14 cellular contexts compared by ENCODE assay signal in the genomic region with DNA sequence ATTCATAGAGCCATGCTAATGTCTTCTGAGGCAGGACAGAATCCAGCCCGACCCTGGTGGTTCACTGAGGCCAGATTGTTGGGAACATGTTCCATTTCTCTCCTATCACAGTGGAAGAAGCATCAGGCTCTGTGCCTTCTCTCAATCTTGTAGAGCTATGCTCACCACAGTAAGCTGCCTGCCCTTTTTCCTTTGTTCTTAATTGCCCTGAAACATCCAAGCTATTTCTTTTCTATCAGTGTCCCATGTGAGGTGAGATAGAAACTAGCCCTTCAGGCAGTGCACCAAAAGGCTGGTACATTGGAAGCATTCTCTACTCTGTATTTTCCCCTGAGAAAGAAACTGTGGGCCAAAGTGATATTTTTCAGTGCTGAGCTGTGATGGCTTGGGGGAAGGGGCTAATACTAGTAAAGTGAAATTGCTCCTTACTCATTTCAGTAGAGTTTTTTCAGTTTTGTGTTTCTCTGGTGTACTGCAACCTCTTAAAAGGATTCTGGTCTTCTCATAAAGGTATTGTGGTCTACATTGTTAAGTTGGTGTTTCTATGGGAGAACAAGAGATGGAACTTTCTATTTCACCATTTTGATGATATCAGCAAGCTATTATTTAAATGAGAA.
DNase-seq lines count a peak whose midpoint lies in the region; ATAC-seq, FAIRE-seq and TF ChIP-seq lines count a peak whose summit lies in the region.
"Had no signal": no experiment of that assay in that cellular context is flagged by ENCODE, and none has a peak within 500 bp of the region (broad histone marks: within the 10 kb centered on the region; RNA-seq: fewer than 3 reads in every experiment).

No MANE protein-coding gene starts in this region.

- H3K9me3 ChIP-seq in smooth muscle cell (replicated peaks; ENCODE audit: low read depth) = no peaks in the 10 kb centered on the region
- no peaks in the 10 kb centered on the region for H3K9me3 ChIP-seq in gastrocnemius medialis
- H3K9me3 ChIP-seq: left lung, pancreas, upper lobe of right lung had no signal

- in situ Hi-C loops in gastrocnemius medialis (cut with MboI; ENCODE audit: low sequenced_read_pairs in 4 of 4) = no loop called here

- no peak overlapping the region for H2AFZ ChIP-seq in smooth muscle cell (ENCODE audit: low read depth)

- 68% methylated on average over 1 of the region's 1 CpG for WGBS in smooth muscle cell (ENCODE audit: low lambda C conversion rate)

- no peaks in the 10 kb centered on the region for H3K36me3 Mint-ChIP-seq in activated T-cell treated with anti-CD3 and anti-CD28 coated beads, Interleukin-2, amount 50 U/mL, for 4 hours (ENCODE audit: insufficient read depth)
- H3K36me3 Mint-ChIP-seq in activated T-cell treated with anti-CD3 and anti-CD28 coated beads, Interleukin-2, amount 50 U/mL, for 24 hours (ENCODE audit: low read depth) = peaks cover 1% of the 10 kb centered on the region
- peaks cover 3 to 11% (median 4%) of the 10 kb centered on the region in 3 donors for H3K36me3 Mint-ChIP-seq in naive thymus-derived CD8-positive, alpha-beta T cell

- no peak overlapping the region for H3K4me2 ChIP-seq in smooth muscle cell

- H3K27ac Mint-ChIP-seq in activated T-cell treated with anti-CD3 and anti-CD28 coated beads, Interleukin-2, amount 50 U/mL, for 24 hours = no peak overlapping the region
- H3K27ac Mint-ChIP-seq in naive thymus-derived CD8-positive, alpha-beta T cell = no peak overlapping the region

- no peak overlapping the region for H3K9ac ChIP-seq in smooth muscle cell (ENCODE audit: low read depth)

- TF ChIP-seq CTCF in smooth muscle cell (IDR thresholded peaks at IDR 0.05; ENCODE audit: borderline replicate concordance, insufficient read depth, poor library complexity, severe bottlenecking) = no peak
- no peak for TF ChIP-seq CTCF in gastrocnemius medialis (IDR thresholded peaks at IDR 0.05 in 4 of 5, conservative IDR thresholded peaks at IDR 0.05 in 1 of 5)

- POLR2A ChIA-PET in naive thymus-derived CD8-positive, alpha-beta T cell (lab: Charles Lee) = no interaction called here

- no peaks in the 10 kb centered on the region for H3K9me3 Mint-ChIP-seq in activated T-cell treated with anti-CD3 and anti-CD28 coated beads, Interleukin-2, amount 50 U/mL, for 4 hours
- peaks cover 2% of the 10 kb centered on the region for H3K9me3 Mint-ChIP-seq in activated T-cell treated with anti-CD3 and anti-CD28 coated beads, Interleukin-2, amount 50 U/mL, for 24 hours
- H3K9me3 Mint-ChIP-seq in naive thymus-derived CD8-positive, alpha-beta T cell = peaks cover 0 to 11% (median 3%) of the 10 kb centered on the region in 9 donors

- H3K79me2 ChIP-seq in smooth muscle cell (ENCODE audit: low read depth) = no peaks in the 10 kb centered on the region

- no peak for TF ChIP-seq POLR2A in gastrocnemius medialis (IDR thresholded peaks at IDR 0.05)

- peak overlapping the region; percentile 11 for H3K27ac ChIP-seq in smooth muscle cell (ENCODE audit: low read depth)
- no peak overlapping the region for H3K27ac ChIP-seq in gastrocnemius medialis
- H3K27ac ChIP-seq: left lung, pancreas, upper lobe of right lung had no signal

- H3K27me3 ChIP-seq in smooth muscle cell (ENCODE audit: low read depth) (no peaks in the 10 kb centered on the region), gastrocnemius medialis (no peaks in the 10 kb centered on the region)
- H3K27me3 ChIP-seq: left lung, upper lobe of right lung had no signal

- H3K4me1 ChIP-seq in smooth muscle cell (ENCODE audit: low read depth) (no peaks in the 10 kb centered on the region), gastrocnemius medialis (no peaks in the 10 kb centered on the region)
- H3K4me1 ChIP-seq: left lung, pancreas, upper lobe of right lung had no signal

- no peaks in the 10 kb centered on the region for H3K4me1 Mint-ChIP-seq in activated T-cell treated with anti-CD3 and anti-CD28 coated beads, Interleukin-2, amount 50 U/mL, for 4 hours (ENCODE audit: low read depth)
- H3K4me1 Mint-ChIP-seq in activated T-cell treated with anti-CD3 and anti-CD28 coated beads, Interleukin-2, amount 50 U/mL, for 24 hours (ENCODE audit: low read depth) = peaks cover 10% of the 10 kb centered on the region
- H3K4me1 Mint-ChIP-seq in naive thymus-derived CD8-positive, alpha-beta T cell = peaks cover 0 to 4% (median 0%) of the 10 kb centered on the region in 4 donors

- H3K36me3 ChIP-seq in smooth muscle cell (ENCODE audit: low read depth) (no peaks in the 10 kb centered on the region), gastrocnemius medialis (no peaks in the 10 kb centered on the region)
- H3K36me3 ChIP-seq: left lung, pancreas, upper lobe of right lung had no signal

- no peaks in the 10 kb centered on the region for H3F3A ChIP-seq in smooth muscle cell (ENCODE audit: low read depth)

- no peak overlapping the region for H3K4me3 Mint-ChIP-seq in activated T-cell treated with anti-CD3 and anti-CD28 coated beads, Interleukin-2, amount 50 U/mL, for 4 hours
- H3K4me3 Mint-ChIP-seq in activated T-cell treated with anti-CD3 and anti-CD28 coated beads, Interleukin-2, amount 50 U/mL, for 24 hours = no peak overlapping the region
- no peak overlapping the region for H3K4me3 Mint-ChIP-seq in naive thymus-derived CD8-positive, alpha-beta T cell

- peak; percentile 48 to 56 for ATAC-seq in activated T-cell treated with anti-CD3 and anti-CD28 coated beads, Interleukin-2, amount 50 U/mL, for 4 hours
- ATAC-seq in GM21576 (IDR thresholded peaks at IDR 0.05; ENCODE audit: unreplicated experiment) = peak; percentile 89
- ATAC-seq in HG03103 (IDR thresholded peaks at IDR 0.05; ENCODE audit: low read depth, unreplicated experiment) = peak; percentile 94
- ATAC-seq in gastrocnemius medialis = no peak
- ATAC-seq in naive thymus-derived CD8-positive, alpha-beta T cell = no peak
- ATAC-seq: left lung, pancreas, PC-3, upper lobe of right lung had no signal

- FAIRE-seq in HTR-8/SVneo (lab: Jason Lieb, UNC) = no peak

- DNase-seq in activated T-cell treated with anti-CD3 and anti-CD28 coated beads, Interleukin-2, amount 50 U/mL, for 4 hours = no peak
- DNase-seq in activated T-cell treated with anti-CD3 and anti-CD28 coated beads, Interleukin-2, amount 50 U/mL, for 24 hours = no peak
- DNase-seq in smooth muscle cell (lab: John Stamatoyannopoulos, UW; ENCODE audit: unreplicated experiment) (no peak), gastrocnemius medialis (no peak), HTR-8/SVneo (ENCODE audit: insufficient read length, low spot score) (no peak)
- no peak for DNase-seq in naive thymus-derived CD8-positive, alpha-beta T cell
- DNase-seq: activated T-cell treated with anti-CD3 and anti-CD28 coated beads, Interleukin-2, amount 50 U/mL, for 48 hours; left lung; NCI-H1417; pancreas; PC-3; upper lobe of right lung had no signal

- H3K4me3 ChIP-seq in smooth muscle cell = no peak overlapping the region
- no peak overlapping the region for H3K4me3 ChIP-seq in gastrocnemius medialis
- H3K4me3 ChIP-seq: left lung, pancreas, upper lobe of right lung had no signal

- no peaks in the 10 kb centered on the region for H3K27me3 Mint-ChIP-seq in activated T-cell treated with anti-CD3 and anti-CD28 coated beads, Interleukin-2, amount 50 U/mL, for 4 hours (ENCODE audit: low read depth)
- H3K27me3 Mint-ChIP-seq in activated T-cell treated with anti-CD3 and anti-CD28 coated beads, Interleukin-2, amount 50 U/mL, for 24 hours = peaks cover 20% of the 10 kb centered on the region
- H3K27me3 Mint-ChIP-seq in naive thymus-derived CD8-positive, alpha-beta T cell = no peaks in the 10 kb centered on the region

- intact Hi-C loops in gastrocnemius medialis (cut with DNase I; ENCODE audit: low total_unique reads) = no loop called here

- H4K20me1 ChIP-seq in smooth muscle cell (ENCODE audit: low read depth) = no peaks in the 10 kb centered on the region

Comparison
In these comparisons a context has a peak if more than half of its experiments do, and no peak if none do; other contexts are left out.
1. ATAC-seq: peak in activated T-cell treated with anti-CD3 and anti-CD28 coated beads, Interleukin-2, amount 50 U/mL, for 4 hours (2 of 2), GM21576 (single experiment) and HG03103 (single experiment); none in gastrocnemius medialis (0 of 2) and naive thymus-derived CD8-positive, alpha-beta T cell (0 of 2).